In the genomic region with DNA sequence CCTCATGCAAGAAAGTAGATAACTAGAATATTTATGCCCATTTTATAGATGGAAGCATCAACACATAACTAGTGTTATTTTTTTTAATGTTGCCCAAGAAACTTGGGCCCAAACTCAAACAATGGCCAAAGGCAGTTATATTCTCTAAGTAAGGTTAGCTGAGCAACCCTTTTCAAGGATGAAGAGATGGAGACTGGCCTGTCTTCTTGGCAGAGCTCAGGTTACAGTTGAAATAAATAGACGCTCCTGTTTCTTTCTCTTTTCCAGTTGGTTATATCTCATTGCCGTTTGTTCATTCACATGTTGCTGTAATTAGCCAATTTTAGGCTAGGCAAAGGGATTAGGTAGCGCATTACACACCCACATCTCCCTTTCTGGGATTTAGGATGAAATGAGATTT, we compare ENCODE assay signal across 23 cellular contexts.
DNase-seq lines count a peak whose midpoint lies in the region; ATAC-seq and TF ChIP-seq lines count a peak whose summit lies in the region.
"Had no signal": no experiment of that assay in that cellular context is flagged by ENCODE, and none has a peak within 500 bp of the region (broad histone marks: within the 10 kb centered on the region; RNA-seq: fewer than 3 reads in every experiment).

No MANE protein-coding gene starts in this region.

- no peaks in the 10 kb centered on the region for H3K9me3 ChIP-seq in left ventricle myocardium inferior (replicated peaks)
- H3K9me3 ChIP-seq in RWPE2 (ENCODE audit: severe bottlenecking), result no peaks in the 10 kb centered on the region
- H3K9me3 ChIP-seq in hepatocyte (ENCODE audit: low read depth), result no peaks in the 10 kb centered on the region
- no peaks in the 10 kb centered on the region for H3K9me3 ChIP-seq in smooth muscle cell (replicated peaks; ENCODE audit: low read depth)
- H3K9me3 ChIP-seq: adrenal gland, BLaER1, heart right ventricle, vagina had no signal

- peaks cover 5% of the 10 kb centered on the region for H3K4me1 ChIP-seq in left ventricle myocardium inferior
- peaks cover 26% of the 10 kb centered on the region for H3K4me1 ChIP-seq in RWPE2 (ENCODE audit: insufficient read depth, poor library complexity, severe bottlenecking)
- peaks cover 22% of the 10 kb centered on the region for H3K4me1 ChIP-seq in hepatocyte (ENCODE audit: insufficient read depth)
- peaks cover 8% of the 10 kb centered on the region for H3K4me1 ChIP-seq in smooth muscle cell (ENCODE audit: low read depth)
- H3K4me1 ChIP-seq: BLaER1, vagina had no signal

- ATAC-seq in Right ventricle myocardium superior (ENCODE audit: poor library complexity) (peak; percentile 36), RWPE2 (ENCODE audit: low read depth) (no peak)
- ATAC-seq: left colon; naive thymus-derived CD4-positive, alpha-beta T cell; right cardiac atrium; stimulated activated naive CD8-positive, alpha-beta T cell treated with anti-CD3 and anti-CD28 coated beads, Interleukin-15, Interleukin-2, amounts not matched to agents 100 U/mL and 50 U/mL, for 24 hours had no signal

- H3K27ac ChIP-seq in left ventricle myocardium inferior (replicated peaks) (no peak overlapping the region), RWPE2 (ENCODE audit: poor library complexity, severe bottlenecking) (peak overlapping the region; percentile 68), hepatocyte (peak overlapping the region; percentile 74), smooth muscle cell (ENCODE audit: low read depth) (peak overlapping the region; percentile 91)
- H3K27ac ChIP-seq: BLaER1, vagina had no signal

- no peaks in the 10 kb centered on the region for H3K36me3 ChIP-seq in left ventricle myocardium inferior
- no peaks in the 10 kb centered on the region for H3K36me3 ChIP-seq in RWPE2 (ENCODE audit: low read depth)
- no peaks in the 10 kb centered on the region for H3K36me3 ChIP-seq in hepatocyte (replicated peaks; ENCODE audit: insufficient read depth, low read depth)
- H3K36me3 ChIP-seq in smooth muscle cell (ENCODE audit: low read depth), result no peaks in the 10 kb centered on the region
- H3K36me3 ChIP-seq: adrenal gland, heart right ventricle, vagina had no signal

- no peaks in the 10 kb centered on the region for H3F3A ChIP-seq in smooth muscle cell (ENCODE audit: low read depth)

- no peak for TF ChIP-seq CTCF in left ventricle myocardium inferior (IDR thresholded peaks at IDR 0.05; ENCODE audit: borderline replicate concordance)
- TF ChIP-seq CTCF in RWPE2 (IDR thresholded peaks at IDR 0.05; ENCODE audit: poor library complexity, severe bottlenecking), result no peak
- no peak for TF ChIP-seq CTCF in hepatocyte (IDR thresholded peaks at IDR 0.05; ENCODE audit: poor library complexity)
- no peak for TF ChIP-seq CTCF in smooth muscle cell (IDR thresholded peaks at IDR 0.05; ENCODE audit: borderline replicate concordance, insufficient read depth, poor library complexity, severe bottlenecking)

- H2AFZ ChIP-seq in hepatocyte, result no peak overlapping the region
- H2AFZ ChIP-seq in smooth muscle cell (ENCODE audit: low read depth), result no peak overlapping the region

- no peaks in the 10 kb centered on the region for H3K9me2 ChIP-seq in hepatocyte (replicated peaks; ENCODE audit: insufficient read depth)

- H3K27me3 ChIP-seq in left ventricle myocardium inferior (ENCODE audit: low read depth) (no peaks in the 10 kb centered on the region), RWPE2 (ENCODE audit: insufficient read depth, poor library complexity, severe bottlenecking) (no peaks in the 10 kb centered on the region), hepatocyte (no peaks in the 10 kb centered on the region), smooth muscle cell (ENCODE audit: low read depth) (no peaks in the 10 kb centered on the region)
- H3K27me3 ChIP-seq: adrenal gland, BLaER1, heart right ventricle, vagina had no signal

- H3K4me2 ChIP-seq in hepatocyte (no peak overlapping the region), smooth muscle cell (peak overlapping the region; percentile 38)
- H3K4me2 ChIP-seq: BLaER1 had no signal

- WGBS in hepatocyte (ENCODE audit: low lambda C conversion rate, missing lambda C conversion rate), result 61% methylated on average over 3 of the region's 3 CpGs
- WGBS in smooth muscle cell (ENCODE audit: low lambda C conversion rate), result 64% methylated on average over 3 of the region's 3 CpGs

- intact Hi-C loops in Right ventricle myocardium superior (cut with DNase I) (no loop called here), left ventricle myocardium inferior (cut with micrococcal nuclease) (no loop called here)

- DNase-seq in Right ventricle myocardium superior, result no peak
- DNase-seq in left ventricle myocardium inferior, result no peak
- no peak for DNase-seq in RWPE2 (ENCODE audit: low spot score)
- no peak for DNase-seq in hepatocyte (ENCODE audit: low spot score)
- no peak for DNase-seq in smooth muscle cell (lab: John Stamatoyannopoulos, UW; ENCODE audit: unreplicated experiment)
- DNase-seq in activated CD4-positive, alpha-beta T cell treated with anti-CD3 and anti-CD28 coated beads, Interleukin-2, amount 50 U/mL, for 4 hours, result no peak
- no peak for DNase-seq in DMS153 (lab: John Stamatoyannopoulos, UW)
- no peak for DNase-seq in SKM-1 (lab: John Stamatoyannopoulos, UW; ENCODE audit: unreplicated experiment)
- DNase-seq: activated CD4-positive, alpha-beta T cell treated with anti-CD3 and anti-CD28 coated beads for 48 hours; activated naive CD4-positive, alpha-beta T cell treated with Interleukin-2 at 50 U/mL for 16 hours; activated T-cell treated with anti-CD3 and anti-CD28 coated beads, Interleukin-2, amount 50 U/mL, for 48 hours; heart right ventricle; KBM-7; left colon; MM.1S; naive thymus-derived CD4-positive, alpha-beta T cell; NCI-H510A treated with DMSO at 0.1 percent for 48 hours; right cardiac atrium; stimulated activated naive CD8-positive, alpha-beta T cell treated with anti-CD3 and anti-CD28 coated beads, Interleukin-15, Interleukin-2, amounts not matched to agents 100 U/mL and 50 U/mL, for 24 hours; T-helper 2 cell had no signal

- H3K9ac ChIP-seq in smooth muscle cell (ENCODE audit: low read depth), result peak overlapping the region; percentile 5
- H3K9ac ChIP-seq: BLaER1 had no signal

- no peaks in the 10 kb centered on the region for H3K79me2 ChIP-seq in hepatocyte
- no peaks in the 10 kb centered on the region for H3K79me2 ChIP-seq in smooth muscle cell (ENCODE audit: low read depth)

- H4K20me1 ChIP-seq in hepatocyte (ENCODE audit: insufficient read depth, poor library complexity, severe bottlenecking), result no peaks in the 10 kb centered on the region
- H4K20me1 ChIP-seq in smooth muscle cell (ENCODE audit: low read depth), result no peaks in the 10 kb centered on the region

- no peak overlapping the region for H3K4me3 ChIP-seq in left ventricle myocardium inferior
- no peak overlapping the region for H3K4me3 ChIP-seq in RWPE2 (ENCODE audit: severe bottlenecking)
- H3K4me3 ChIP-seq in hepatocyte, result no peak overlapping the region
- H3K4me3 ChIP-seq in smooth muscle cell, result no peak overlapping the region
- H3K4me3 ChIP-seq: adrenal gland, BLaER1, heart right ventricle, vagina had no signal
